8 cellular contexts compared by ENCODE assay signal in genomic region chr6:106102034-106102433, GRCh38. TPM values are rescaled to one million over a fixed set of nuclear protein-coding genes. Genes with fewer than 3 reads are reported as not detected.
DNase-seq lines count a peak whose midpoint lies in the region; ATAC-seq and TF ChIP-seq lines count a peak whose summit lies in the region.

No MANE protein-coding gene starts in this region.

- ATAC-seq in activated CD4-positive, CD25-positive, alpha-beta regulatory T cell treated with anti-CD3 and anti-CD28 coated beads, Interleukin-2, amount 50 U/mL, for 24 hours: peak; percentile 39 to 41
- ATAC-seq in HG03064 (IDR thresholded peaks at IDR 0.05; ENCODE audit: low read depth, unreplicated experiment) (peak; percentile 54), SK-N-SH treated with all-trans-retinoic acid at 6 μM for 48 hours (no peak)
- peak; percentile 28 to 39 for ATAC-seq in activated naive CD4-positive, alpha-beta T cell treated with anti-CD3 and anti-CD28 coated beads, Interleukin-2, amount 50 U/mL, for 72 hours

- H3K9me3 Mint-ChIP-seq in activated naive CD4-positive, alpha-beta T cell treated with anti-CD3 and anti-CD28 coated beads, Interleukin-2, amount 50 U/mL, for 72 hours: peaks cover 0 to 5% of the 10 kb centered on the region in 2 donors

- H3K27ac Mint-ChIP-seq in activated naive CD4-positive, alpha-beta T cell treated with anti-CD3 and anti-CD28 coated beads, Interleukin-2, amount 50 U/mL, for 72 hours: peak overlapping the region in 1 of 2 donors; percentile 62

- peaks cover 30 to 34% of the 10 kb centered on the region in 2 donors for H3K36me3 Mint-ChIP-seq in activated naive CD4-positive, alpha-beta T cell treated with anti-CD3 and anti-CD28 coated beads, Interleukin-2, amount 50 U/mL, for 72 hours

- no peak for DNase-seq in activated CD4-positive, CD25-positive, alpha-beta regulatory T cell treated with anti-CD3 and anti-CD28 coated beads, Interleukin-2, amount 50 U/mL, for 72 hours
- DNase-seq in activated naive CD4-positive, alpha-beta T cell treated with anti-CD3 and anti-CD28 coated beads, Interleukin-2, amount 50 U/mL, for 72 hours (ENCODE audit: low spot score in 2 of 2): peak in 1 of 2 donors; percentile 42
- peak; percentile 46 for DNase-seq in superior temporal gyrus (ENCODE audit: extremely low spot score)
- DNase-seq in UCSD-AML1 (lab: John Stamatoyannopoulos, UW; ENCODE audit: unreplicated experiment): no peak
- DNase-seq in NCI-H2227 treated with DMSO at 0.1 percent for 48 hours (lab: John Stamatoyannopoulos, UW): no peak

TF ChIP-seq in SK-N-SH treated with all-trans-retinoic acid at 6 μM for 48 hours, 23 proteins besides CTCF, POLR2A, EP300 and RAD21:
- TF ChIP-seq TCF4 (CRISPR knock-in tag; IDR thresholded peaks at IDR 0.05; ENCODE audit: borderline replicate concordance) (no peak), ARNTL (CRISPR knock-in tag; IDR thresholded peaks at IDR 0.05; ENCODE audit: borderline replicate concordance, low read depth) (no peak), PATZ1 (CRISPR knock-in tag; IDR thresholded peaks at IDR 0.05; ENCODE audit: borderline replicate concordance) (no peak), ZFP3 (CRISPR knock-in tag; IDR thresholded peaks at IDR 0.05) (no peak), SNAI2 (CRISPR knock-in tag; IDR thresholded peaks at IDR 0.05) (no peak), TOX (CRISPR knock-in tag; IDR thresholded peaks at IDR 0.05; ENCODE audit: borderline replicate concordance) (no peak), ZC3H10 (CRISPR knock-in tag; IDR thresholded peaks at IDR 0.05) (no peak), GLIS3 (CRISPR knock-in tag; IDR thresholded peaks at IDR 0.05) (no peak), CSRNP3 (CRISPR knock-in tag; IDR thresholded peaks at IDR 0.05) (no peak)

RNA-seq across cellular contexts. Expression of gene PRDM1, which starts 15.9 kb away (rescaled TPM):
- total RNA-seq in activated naive CD4-positive, alpha-beta T cell treated with anti-CD3 and anti-CD28 coated beads, Interleukin-2, amount 50 U/mL, for 72 hours: 10 to 100 TPM in 1 of 2 donors, 1 to 10 TPM in 1; 7.7 to 12.5 TPM
